Comparison of ENCODE assay signal across 1 cellular context in genomic region chr3:52198643-52199608, GRCh38.
TF ChIP-seq lines count a peak whose summit lies in the region.

No MANE protein-coding gene starts in this region.

TF ChIP-seq in HCT116, 20 proteins besides CTCF, POLR2A, EP300 and RAD21:
- TF ChIP-seq REST (IDR thresholded peaks at IDR 0.05; ENCODE audit: low read depth) = no peak
- no peak for TF ChIP-seq ATF3 (IDR thresholded peaks at IDR 0.05)
- no peak for TF ChIP-seq FOSL1 (IDR thresholded peaks at IDR 0.05; ENCODE audit: low read depth)
- TF ChIP-seq EZH2 (IDR thresholded peaks at IDR 0.05) = no peak
- TF ChIP-seq ZBTB33 (IDR thresholded peaks at IDR 0.05; ENCODE audit: extremely low read depth, insufficient replicate concordance, low read length) = no peak
- TF ChIP-seq MAX (IDR thresholded peaks at IDR 0.05) = no peak
- TF ChIP-seq SIN3A (IDR thresholded peaks at IDR 0.05; ENCODE audit: low read depth) = no peak
- no peak for TF ChIP-seq SRF (IDR thresholded peaks at IDR 0.05; ENCODE audit: low read depth)
- no peak for TF ChIP-seq SP1 (IDR thresholded peaks at IDR 0.05; ENCODE audit: low read depth)
- TF ChIP-seq YY1 (IDR thresholded peaks at IDR 0.05; ENCODE audit: extremely low read depth, insufficient replicate concordance, low read depth, low read length) = no peak
- no peak for TF ChIP-seq EGR1 (IDR thresholded peaks at IDR 0.05; ENCODE audit: low read depth)
- no peak for TF ChIP-seq ELF1 (IDR thresholded peaks at IDR 0.05; ENCODE audit: borderline replicate concordance, low read depth)
- TF ChIP-seq CBX3 (IDR thresholded peaks at IDR 0.05; ENCODE audit: low read depth) = no peak
- TF ChIP-seq EZH2phosphoT487 (IDR thresholded peaks at IDR 0.05; ENCODE audit: borderline replicate concordance) = no peak
- no peak for TF ChIP-seq POLR2AphosphoS5 (IDR thresholded peaks at IDR 0.05; ENCODE audit: low read depth, low read length)
- TF ChIP-seq ZFX (IDR thresholded peaks at IDR 0.05) = no peak
- TF ChIP-seq TCF7L2 (IDR thresholded peaks at IDR 0.05; ENCODE audit: borderline replicate concordance, extremely low read depth, insufficient read depth, insufficient read length) = no peak
